Comparison of ENCODE assay signal across 9 cellular contexts in genomic region chr20:44692932-44693476, GRCh38. TPM values are rescaled to one million over a fixed set of nuclear protein-coding genes. Genes with fewer than 3 reads are reported as not detected.
DNase-seq lines count a peak whose midpoint lies in the region; TF ChIP-seq lines count a peak whose summit lies in the region.
"Had no signal": no experiment of that assay in that cellular context is flagged by ENCODE, and none has a peak within 500 bp of the region (broad histone marks: within the 10 kb centered on the region; RNA-seq: fewer than 3 reads in every experiment).

No MANE protein-coding gene starts in this region.

- H3K27ac Mint-ChIP-seq in glutamatergic neuron (ENCODE audit: unreplicated experiment), result peak overlapping the region; percentile 53

- H3K36me3 ChIP-seq in WERI-Rb-1, result peaks cover 11% of the 10 kb centered on the region; the same call in 1 of the 2 replicates

- H3K4me3 ChIP-seq in WERI-Rb-1 (ENCODE audit: low read depth, low read length) (no peak overlapping the region), retinal pigment epithelial cell (ENCODE audit: low read length) (no peak overlapping the region)

- peak; percentile 92 for DNase-seq in GM03348 (ENCODE audit: low spot score)
- DNase-seq in WERI-Rb-1, result no peak
- no peak for DNase-seq in glutamatergic neuron
- DNase-seq in retinal pigment epithelial cell (ENCODE audit: low read depth), result peak; percentile 97
- no peak for DNase-seq in GM19240 (ENCODE audit: insufficient read length, low spot score)
- no peak for DNase-seq in NCI-H69 (lab: John Stamatoyannopoulos, UW)
- DNase-seq in NCI-H446 (lab: John Stamatoyannopoulos, UW), result no peak
- no peak for DNase-seq in stimulated activated CD4-positive, alpha-beta T cell treated with anti-CD3 and anti-CD28 coated beads, Interleukin-2, amount 100 ng/mL, for 48 hours
- DNase-seq: T-helper 9 cell had no signal

- H3K27ac ChIP-seq in WERI-Rb-1, result peak overlapping the region; percentile 29

- H3K36me3 Mint-ChIP-seq in glutamatergic neuron (ENCODE audit: unreplicated experiment), result no peaks in the 10 kb centered on the region

- peaks cover 16% of the 10 kb centered on the region for H3K9me3 ChIP-seq in WERI-Rb-1 (ENCODE audit: severe bottlenecking)

- peaks cover 13% of the 10 kb centered on the region for H3K9me3 Mint-ChIP-seq in glutamatergic neuron (ENCODE audit: unreplicated experiment)

- H3K4me1 Mint-ChIP-seq in glutamatergic neuron (ENCODE audit: low read depth, unreplicated experiment), result peaks cover 43% of the 10 kb centered on the region

- H3K27me3 Mint-ChIP-seq in glutamatergic neuron (ENCODE audit: unreplicated experiment), result peaks cover 9% of the 10 kb centered on the region

- TF ChIP-seq CTCF in WERI-Rb-1 (IDR thresholded peaks at IDR 0.05; ENCODE audit: low read depth, low read length) (no peak), glutamatergic neuron (IDR thresholded peaks at IDR 0.05; ENCODE audit: partially characterized antibody, unreplicated experiment) (no peak), retinal pigment epithelial cell (conservative IDR thresholded peaks at IDR 0.05; ENCODE audit: low read depth, low read length) (no peak)

- H3K27me3 ChIP-seq in WERI-Rb-1 (ENCODE audit: insufficient read depth, low read depth, severe bottlenecking), result no peaks in the 10 kb centered on the region

- H3K4me3 Mint-ChIP-seq in glutamatergic neuron (ENCODE audit: unreplicated experiment), result no peak overlapping the region

RNA-seq across cellular contexts. Expression of gene CCN5, which starts 22.2 kb away (rescaled TPM):
- not detected for total RNA-seq in glutamatergic neuron (ENCODE audit: unreplicated experiment)

RNA-seq across cellular contexts. Expression of gene ADA, which starts 41.5 kb away (rescaled TPM):
- total RNA-seq in glutamatergic neuron (ENCODE audit: unreplicated experiment), result 3.1 TPM

RNA-seq across cellular contexts. Expression of gene KCNK15, which starts 52.7 kb away (rescaled TPM):
- total RNA-seq in glutamatergic neuron (ENCODE audit: unreplicated experiment), result 0.22 TPM

Comparison
In these comparisons a context has a peak if more than half of its experiments do, and no peak if none do; other contexts are left out.
1. DNase-seq: peak in GM03348 (single experiment) and retinal pigment epithelial cell (single experiment); none in WERI-Rb-1 (single experiment), glutamatergic neuron (single experiment), GM19240 (single experiment), NCI-H69 (single experiment), NCI-H446 (0 of 2) and stimulated activated CD4-positive, alpha-beta T cell treated with anti-CD3 and anti-CD28 coated beads, Interleukin-2, amount 100 ng/mL, for 48 hours (0 of 2).